Comparison of ENCODE assay signal across 25 cellular contexts in genomic region chr1:190602325-190602724, GRCh38.
"Had no signal": no experiment of that assay in that cellular context is flagged by ENCODE, and none has a peak within 500 bp of the region (broad histone marks: within the 10 kb centered on the region; RNA-seq: fewer than 3 reads in every experiment).

No MANE protein-coding gene starts in this region.

- H3K4me3 Mint-ChIP-seq: immature natural killer cell; naive thymus-derived CD8-positive, alpha-beta T cell; nephron progenitor cell had no signal

- H3K4me1 ChIP-seq: esophagus squamous epithelium, lower lobe of right lung, psoas muscle, spleen, stomach, thyroid gland, vagina had no signal

- DNase-seq: dermis blood vessel endothelial cell; effector memory CD4-positive, alpha-beta T cell; esophagus squamous epithelium; foreskin melanocyte; hypothalamus; immature natural killer cell; islet precursor cell; left ventricle myocardium superior; lower lobe of right lung; naive thymus-derived CD8-positive, alpha-beta T cell; nephron progenitor cell; occipital lobe; ovary; posterior cingulate gyrus; psoas muscle; right cardiac atrium; spleen; stimulated activated CD4-positive, alpha-beta T cell treated with anti-CD3 and anti-CD28 coated beads, Interleukin-2, amount 100 ng/mL, for 48 hours; stimulated activated naive CD4-positive, alpha-beta T cell treated with Interleukin-2 at 50 U/mL for 16 hours; stomach; thyroid gland; trophoblast cell had no signal

- H3K36me3 Mint-ChIP-seq: naive thymus-derived CD8-positive, alpha-beta T cell had no signal

- H3K4me3 ChIP-seq: coronary artery, esophagus squamous epithelium, lower lobe of right lung, ovary, psoas muscle, skin epidermis, spleen, stomach, thyroid gland, vagina had no signal

- H3K4me1 Mint-ChIP-seq: immature natural killer cell; naive thymus-derived CD8-positive, alpha-beta T cell; nephron progenitor cell had no signal

- H3K27me3 Mint-ChIP-seq: naive thymus-derived CD8-positive, alpha-beta T cell had no signal

- H3K27ac ChIP-seq: coronary artery, esophagus squamous epithelium, lower lobe of right lung, ovary, psoas muscle, skin epidermis, spleen, stomach, thyroid gland, vagina had no signal

- H3K9me3 Mint-ChIP-seq: nephron progenitor cell had no signal

- H3K36me3 ChIP-seq: esophagus squamous epithelium, lower lobe of right lung, ovary, spleen, stomach, thyroid gland, vagina had no signal

- H3K27ac Mint-ChIP-seq: immature natural killer cell; naive thymus-derived CD8-positive, alpha-beta T cell; nephron progenitor cell had no signal

- H3K27me3 ChIP-seq: esophagus squamous epithelium, ovary, spleen, stomach, thyroid gland, vagina had no signal

- ATAC-seq: left ventricle myocardium superior; lower lobe of right lung; naive thymus-derived CD8-positive, alpha-beta T cell; psoas muscle; right cardiac atrium had no signal

- H3K9me3 ChIP-seq: esophagus squamous epithelium, lower lobe of right lung, ovary, psoas muscle, spleen, stomach, thyroid gland, vagina had no signal
